In genomic region chr2:235390816-235391194, GRCh38 we compare ENCODE assay signal across 18 cellular contexts.
A peak's percentile ranks its signal among the peaks of the same experiment; 100 is the strongest.
DNase-seq lines count a peak whose midpoint lies in the region; ATAC-seq lines count a peak whose summit lies in the region.
"Had no signal": no experiment of that assay in that cellular context is flagged by ENCODE, and none has a peak within 500 bp of the region (broad histone marks: within the 10 kb centered on the region; RNA-seq: fewer than 3 reads in every experiment).

No MANE protein-coding gene starts in this region.

- H3K79me2 ChIP-seq in Karpas-422 (ENCODE audit: low read length): no peaks in the 10 kb centered on the region

- H3K4me2 ChIP-seq in BLaER1 (peak overlapping the region; percentile 96), Karpas-422 (ENCODE audit: low read depth, low read length, poor library complexity, severe bottlenecking) (no peak overlapping the region)

- H3K27ac ChIP-seq in BLaER1 (peak overlapping the region; percentile 39; the same call in 1 of the 2 replicates), Karpas-422 (ENCODE audit: low read length) (no peak overlapping the region)
- no peak overlapping the region for H3K27ac ChIP-seq in CD4-positive, alpha-beta memory T cell (ENCODE audit: low read depth, low read length)
- H3K27ac ChIP-seq: brain microvascular endothelial cell, stomach, upper lobe of right lung had no signal

- H4K20me1 ChIP-seq in BLaER1 (0 out of 2 replicates have a peak, but pooled peaks cover 14% of the 10 kb centered on the region), Karpas-422 (ENCODE audit: insufficient read depth, low read depth, low read length) (no peaks in the 10 kb centered on the region)

- H3K36me3 ChIP-seq in BLaER1 (no peaks in the 10 kb centered on the region), Karpas-422 (ENCODE audit: insufficient read depth, low read length) (no peaks in the 10 kb centered on the region)
- no peaks in the 10 kb centered on the region for H3K36me3 ChIP-seq in CD4-positive, alpha-beta memory T cell (ENCODE audit: insufficient read depth, low read length)
- H3K36me3 ChIP-seq: brain microvascular endothelial cell, stomach, upper lobe of right lung had no signal

- H3K4me3 ChIP-seq in BLaER1: peak overlapping the region; percentile 56
- H3K4me3 ChIP-seq in CD4-positive, alpha-beta memory T cell (ENCODE audit: low read length in 2 of 2): peak overlapping the region in 1 of 2 donors; percentile 24
- H3K4me3 ChIP-seq in Karpas-422 (ENCODE audit: low read length): no peak overlapping the region
- H3K4me3 ChIP-seq: stomach, upper lobe of right lung had no signal

- no peak for ATAC-seq in GM19035 (IDR thresholded peaks at IDR 0.05; ENCODE audit: unreplicated experiment)

- peaks cover 0 to 2% (median 0%) of the 10 kb centered on the region in 8 donors for H3K9me3 Mint-ChIP-seq in CD4-positive, alpha-beta memory T cell
- no peaks in the 10 kb centered on the region for H3K9me3 Mint-ChIP-seq in immature natural killer cell
- H3K9me3 Mint-ChIP-seq: activated T-cell treated with anti-CD3 and anti-CD28 coated beads, Interleukin-2, amount 50 U/mL, for 24 hours had no signal

- peak overlapping the region; percentile 3 to 74 (median 23) for H3K27ac Mint-ChIP-seq in CD4-positive, alpha-beta memory T cell
- no peak overlapping the region for H3K27ac Mint-ChIP-seq in immature natural killer cell
- H3K27ac Mint-ChIP-seq: activated T-cell treated with anti-CD3 and anti-CD28 coated beads, Interleukin-2, amount 50 U/mL, for 24 hours had no signal

- no peaks in the 10 kb centered on the region for H3K36me3 Mint-ChIP-seq in CD4-positive, alpha-beta memory T cell
- peaks cover 0 to 4% (median 0%) of the 10 kb centered on the region in 3 donors for H3K36me3 Mint-ChIP-seq in immature natural killer cell
- H3K36me3 Mint-ChIP-seq: IgD-negative memory B cell had no signal

- H3K4me1 ChIP-seq in BLaER1: peaks cover 38% of the 10 kb centered on the region
- peaks cover 19% of the 10 kb centered on the region for H3K4me1 ChIP-seq in CD4-positive, alpha-beta memory T cell (ENCODE audit: insufficient read depth, low read length)
- H3K4me1 ChIP-seq in Karpas-422 (ENCODE audit: low read length): peaks cover 4% of the 10 kb centered on the region; the same call in 1 of the 2 replicates
- H3K4me1 ChIP-seq: stomach, upper lobe of right lung had no signal

- peaks cover 10 to 14% (median 12%) of the 10 kb centered on the region in 4 donors for H3K4me1 Mint-ChIP-seq in CD4-positive, alpha-beta memory T cell
- H3K4me1 Mint-ChIP-seq in immature natural killer cell: peaks cover 11 to 12% of the 10 kb centered on the region in 2 donors

- DNase-seq in CD4-positive, alpha-beta memory T cell: no peak
- no peak for DNase-seq in Karpas-422
- no peak for DNase-seq in immature natural killer cell
- no peak for DNase-seq in cortex of kidney (lab: John Stamatoyannopoulos, UW)
- DNase-seq in NCI-H2171 treated with DMSO at 0.1 percent for 48 hours (lab: John Stamatoyannopoulos, UW): no peak
- no peak for DNase-seq in NCI-H345 (lab: John Stamatoyannopoulos, UW)
- DNase-seq: brain microvascular endothelial cell, H7, mammary epithelial cell, NCI-H2029, NCI-H524 treated with DMSO at 0.1 percent for 48 hours, SHP77, stomach, upper lobe of right lung had no signal

- intact Hi-C loops in CD4-positive, alpha-beta memory T cell (cut with micrococcal nuclease): no loop called here

- CTCF ChIA-PET in CD4-positive, alpha-beta memory T cell (lab: Charles Lee; ENCODE audit: partially characterized antibody): no interaction called here

- H3K9me3 ChIP-seq in BLaER1 (no peaks in the 10 kb centered on the region), Karpas-422 (ENCODE audit: low read length) (no peaks in the 10 kb centered on the region)
- H3K9me3 ChIP-seq in CD4-positive, alpha-beta memory T cell (ENCODE audit: control insufficient read depth in 1 of 2, low read length in 2 of 2): no peaks in the 10 kb centered on the region
- H3K9me3 ChIP-seq: stomach, upper lobe of right lung had no signal

- 0 out of 2 replicates have a peak overlapping the region, but pooled peaks have one; percentile 7 for H2AFZ ChIP-seq in Karpas-422 (ENCODE audit: low read length)

- POLR2A ChIA-PET in CD4-positive, alpha-beta memory T cell (lab: Charles Lee; ENCODE audit: partially characterized antibody): no interaction called here

- H3K27me3 Mint-ChIP-seq in CD4-positive, alpha-beta memory T cell: peaks cover 2% of the 10 kb centered on the region in 2 donors
- H3K27me3 Mint-ChIP-seq in immature natural killer cell (ENCODE audit: low read depth in 3 of 3): peaks cover 9 to 18% (median 15%) of the 10 kb centered on the region in 3 donors

- H3K27me3 ChIP-seq in BLaER1: no peaks in the 10 kb centered on the region
- no peaks in the 10 kb centered on the region for H3K27me3 ChIP-seq in CD4-positive, alpha-beta memory T cell (ENCODE audit: insufficient read depth, low read length)
- H3K27me3 ChIP-seq in Karpas-422 (ENCODE audit: low read length): no peaks in the 10 kb centered on the region
- H3K27me3 ChIP-seq: brain microvascular endothelial cell, upper lobe of right lung had no signal

- peak overlapping the region; percentile 5 to 71 (median 63) for H3K4me3 Mint-ChIP-seq in CD4-positive, alpha-beta memory T cell
- H3K4me3 Mint-ChIP-seq in immature natural killer cell: peak overlapping the region in 3 of 5 donors; percentile 19 to 48 (median 28)
- H3K4me3 Mint-ChIP-seq: activated T-cell treated with anti-CD3 and anti-CD28 coated beads, Interleukin-2, amount 50 U/mL, for 24 hours had no signal

- no peak overlapping the region; the same call in 1 of the 2 replicates for H3K9ac ChIP-seq in BLaER1
- no peak overlapping the region for H3K9ac ChIP-seq in Karpas-422 (ENCODE audit: low read length)

- H3K9me2 ChIP-seq in Karpas-422 (replicated peaks; ENCODE audit: insufficient read depth, low read length): no peaks in the 10 kb centered on the region

Comparison
In these comparisons a context has a peak if more than half of its experiments do, and no peak if none do; other contexts are left out.
1. H3K27ac Mint-ChIP-seq: peak in CD4-positive, alpha-beta memory T cell (7 of 7); none in immature natural killer cell (0 of 6).